Comparison of ENCODE assay signal across 8 cellular contexts in the genomic region with DNA sequence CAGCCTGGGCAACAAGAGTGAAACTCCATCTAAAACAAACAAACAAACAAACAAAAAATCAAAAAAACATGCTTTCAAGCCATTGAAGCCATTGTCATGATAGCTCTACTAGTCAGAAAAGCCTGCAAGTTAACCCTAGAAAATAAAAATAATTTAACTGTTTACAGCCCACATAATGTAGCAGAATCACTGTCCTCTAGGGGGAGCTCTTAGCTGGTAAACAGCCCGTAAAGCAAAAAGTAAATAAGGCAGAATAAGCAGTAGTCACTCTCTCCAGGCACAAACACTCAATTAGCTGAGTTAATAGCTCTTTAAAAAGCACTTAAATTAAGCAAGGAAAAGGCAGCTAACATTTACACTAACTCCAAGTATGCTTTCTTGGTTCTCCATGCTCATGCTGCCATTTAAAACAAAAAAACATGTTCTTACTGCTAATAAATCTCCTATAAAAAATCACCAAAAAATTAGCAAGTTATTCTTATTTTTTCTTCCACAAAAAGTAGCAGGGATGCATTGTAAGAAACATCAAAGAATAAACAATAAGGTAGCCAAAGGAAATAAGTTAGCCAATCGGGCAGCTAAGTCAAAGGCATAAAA. TPM values are rescaled to one million over a fixed set of nuclear protein-coding genes. Genes with fewer than 3 reads are reported as not detected.
DNase-seq lines count a peak whose midpoint lies in the region; ATAC-seq, FAIRE-seq and TF ChIP-seq lines count a peak whose summit lies in the region.

No MANE protein-coding gene starts in this region.

- no peak overlapping the region for H3K4me2 ChIP-seq in A549

- H3K27me3 Mint-ChIP-seq in chondrocyte (ENCODE audit: low read depth), result no peaks in the 10 kb centered on the region

- FAIRE-seq in A549 (lab: Jason Lieb, UNC), result peak; percentile 23
- peak; percentile 74 for FAIRE-seq in GM12891 (lab: Jason Lieb, UNC)

- TF ChIP-seq EP300 in A549 (IDR thresholded peaks at IDR 0.05), result no peak

- H3K4me1 Mint-ChIP-seq in chondrocyte (ENCODE audit: low read depth), result no peaks in the 10 kb centered on the region

- peak; percentile 84 for TF ChIP-seq CTCF in A549 (IDR thresholded peaks at IDR 0.05)
- TF ChIP-seq CTCF in chondrocyte (IDR thresholded peaks at IDR 0.05), result peak; percentile 66
- peak; percentile 48 for TF ChIP-seq CTCF in retinal pigment epithelial cell (conservative IDR thresholded peaks at IDR 0.05; ENCODE audit: low read depth, low read length)

- 32% methylated on average over 2 of the region's 2 CpGs for WGBS in A549 (ENCODE audit: missing lambda C conversion rate)

- peak; percentile 20 to 79; a peak in 3 of 6 replicates for ATAC-seq in A549
- no peak for ATAC-seq in HG03045 (IDR thresholded peaks at IDR 0.05; ENCODE audit: unreplicated experiment)
- ATAC-seq in GM21619 (IDR thresholded peaks at IDR 0.05; ENCODE audit: unreplicated experiment), result no peak

- peaks cover 9% of the 10 kb centered on the region for H3K9me3 Mint-ChIP-seq in chondrocyte (ENCODE audit: low read depth)

- TF ChIP-seq POLR2A in A549 (IDR thresholded peaks at IDR 0.05; ENCODE audit: low read length) (no peak), GM12891 (IDR thresholded peaks at IDR 0.05; ENCODE audit: low read depth, low read length) (no peak)

- no peak overlapping the region for H3K27ac Mint-ChIP-seq in chondrocyte (ENCODE audit: unreplicated experiment)

- POLR2A ChIA-PET in A549 (lab: Yijun Ruan, JAX), result no interaction called here

- peak; percentile 49 to 66 for DNase-seq in A549 (ENCODE audit: low read depth in 1 of 2, low spot score in 1 of 2)
- DNase-seq in GM12891 (ENCODE audit: insufficient read length, low spot score), result no peak
- DNase-seq in NCI-H526 treated with DMSO at 0.1 percent for 48 hours (lab: John Stamatoyannopoulos, UW), result peak; percentile 78
- no peak for DNase-seq in chondrocyte (ENCODE audit: low spot score)
- DNase-seq in retinal pigment epithelial cell (ENCODE audit: low read depth), result no peak
- no peak for DNase-seq in medulla oblongata (ENCODE audit: extremely low spot score)

- peak; percentile 49 to 70; a peak in 4 of 5 replicates for TF ChIP-seq RAD21 in A549 (conservative IDR thresholded peaks at IDR 0.05 in 1 of 2, IDR thresholded peaks at IDR 0.05 in 1 of 2)

- no peak overlapping the region for H3K4me3 Mint-ChIP-seq in chondrocyte (ENCODE audit: unreplicated experiment)

- no peak overlapping the region for H3K4me3 ChIP-seq in A549
- no peak overlapping the region for H3K4me3 ChIP-seq in retinal pigment epithelial cell (ENCODE audit: low read length)

- no peaks in the 10 kb centered on the region for H3K36me3 Mint-ChIP-seq in chondrocyte (ENCODE audit: low read depth)

- no peaks in the 10 kb centered on the region for H3K9me3 ChIP-seq in A549

- H3K4me1 ChIP-seq in A549, result no peaks in the 10 kb centered on the region

- CTCF ChIA-PET in A549 (lab: Yijun Ruan, JAX), result interaction anchor here (0.6 to 8.9 kb wide), 25 partner anchors 8 to 467 kb away, joined by 3 to 67 read pairs (median 4); partner anchors contain the start of gene LILRB4

- H3K27ac ChIP-seq in A549, result no peak overlapping the region

TF ChIP-seq in A549, 52 proteins besides CTCF, POLR2A, EP300 and RAD21:
- TF ChIP-seq RNF2 (IDR thresholded peaks at IDR 0.05; ENCODE audit: borderline replicate concordance, low read depth), result no peak
- TF ChIP-seq SMC3 (IDR thresholded peaks at IDR 0.05), result peak; percentile 26; the same call in 1 of the 3 replicates

TF ChIP-seq in GM12891, 5 proteins besides CTCF, POLR2A, EP300 and RAD21:
- TF ChIP-seq POLR2AphosphoS5 (IDR thresholded peaks at IDR 0.05; ENCODE audit: low read depth, low read length), result no peak
- TF ChIP-seq POU2F2 (IDR thresholded peaks at IDR 0.05; ENCODE audit: low read depth, low read length), result no peak
- no peak for TF ChIP-seq SPI1 (IDR thresholded peaks at IDR 0.05; ENCODE audit: low read depth, low read length)
- no peak for TF ChIP-seq PAX5 (IDR thresholded peaks at IDR 0.05; ENCODE audit: insufficient read depth, low read length, severe bottlenecking)
- TF ChIP-seq TAF1 (IDR thresholded peaks at IDR 0.05; ENCODE audit: low read depth, low read length), result no peak

RNA-seq across cellular contexts. Expression of gene LILRB4, which starts 11.3 kb away (rescaled TPM):
- polyA plus RNA-seq in A549 (2011; rRNA removed) (not detected in 2 replicates), A549 (2017; fragmentation: RNase III; extraction: RNeasy Plus Mini Kit Qiagen cat#74134 plus additional on column Dnase treatment) (not detected in 3 replicates)
- not detected in 2 replicates for polyA plus RNA-seq in A549 (2012; cell fraction: cytosol; rRNA removed)
- not detected in 2 replicates for polyA plus RNA-seq in A549 (2012; cell fraction: nucleus; rRNA removed)
- polyA minus RNA-seq in A549 (2011; rRNA and poly(A)+ RNA removed), result not detected in 2 replicates
- 7.3 TPM for polyA plus RNA-seq in GM12891 (2012; ENCODE audit: low read depth, missing spikeins)
- total RNA-seq in chondrocyte, result not detected in 3 replicates

RNA-seq across cellular contexts. Expression of gene LILRB1, which starts 43.8 kb away (rescaled TPM):
- not detected in 2 replicates for polyA plus RNA-seq in A549 (2011; rRNA removed)
- polyA plus RNA-seq in A549 (2012; cell fraction: cytosol; rRNA removed), result not detected in 2 replicates
- polyA plus RNA-seq in A549 (2012; cell fraction: nucleus; rRNA removed), result not detected in 2 replicates
- polyA plus RNA-seq in A549 (2017; fragmentation: RNase III; extraction: RNeasy Plus Mini Kit Qiagen cat#74134 plus additional on column Dnase treatment), result not detected in 3 replicates
- not detected in 2 replicates for polyA minus RNA-seq in A549 (2011; rRNA and poly(A)+ RNA removed)
- 56.9 TPM for polyA plus RNA-seq in GM12891 (2012; ENCODE audit: low read depth, missing spikeins)
- total RNA-seq in chondrocyte, result not detected in 3 replicates

RNA-seq across cellular contexts. Expression of gene KIR3DL3, which starts 50.1 kb away (rescaled TPM):
- polyA plus RNA-seq in A549 (2011; rRNA removed), result not detected in 2 replicates
- not detected in 2 replicates for polyA plus RNA-seq in A549 (2012; cell fraction: cytosol; rRNA removed)
- polyA plus RNA-seq in A549 (2012; cell fraction: nucleus; rRNA removed), result not detected in 2 replicates
- not detected in 3 replicates for polyA plus RNA-seq in A549 (2017; fragmentation: RNase III; extraction: RNeasy Plus Mini Kit Qiagen cat#74134 plus additional on column Dnase treatment)
- polyA minus RNA-seq in A549 (2011; rRNA and poly(A)+ RNA removed), result not detected in 2 replicates
- not detected for polyA plus RNA-seq in GM12891 (2012; ENCODE audit: low read depth, missing spikeins)
- total RNA-seq in chondrocyte, result not detected in 3 replicates

Comparison
In these comparisons a context has a peak if more than half of its experiments do, and no peak if none do; other contexts are left out.
1. ATAC-seq: peak in A549 (2 of 2); none in HG03045 (single experiment) and GM21619 (single experiment).
2. DNase-seq: peak in A549 (2 of 2) and NCI-H526 treated with DMSO at 0.1 percent for 48 hours (single experiment); none in GM12891 (single experiment), chondrocyte (single experiment), retinal pigment epithelial cell (single experiment) and medulla oblongata (single experiment).
3. Peak in every context shown above with its lines, with median percentiles within 50 percentile points of each other: CTCF ChIP-seq.